15 cellular contexts compared by ENCODE assay signal in the genomic region with DNA sequence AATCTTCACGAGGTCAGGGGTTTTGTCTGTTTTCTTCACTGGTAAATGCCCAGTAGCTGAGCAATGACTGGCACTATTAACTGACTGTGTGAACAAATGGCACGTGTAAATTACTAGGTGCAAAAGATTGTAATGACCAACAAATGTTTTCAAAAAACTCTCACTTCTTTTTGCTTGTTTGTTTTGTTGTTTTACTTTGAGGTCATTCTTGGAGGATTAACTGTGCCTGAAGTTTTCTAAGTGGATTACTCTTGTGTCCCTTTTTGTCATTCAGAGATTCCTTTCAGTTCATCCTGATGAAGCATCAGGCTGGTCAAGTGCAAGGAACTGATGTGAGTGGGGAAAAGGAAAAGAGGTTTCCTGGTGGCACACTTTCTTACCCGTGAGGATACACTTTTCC.
DNase-seq lines count a peak whose midpoint lies in the region; ATAC-seq and TF ChIP-seq lines count a peak whose summit lies in the region.
"Had no signal": no experiment of that assay in that cellular context is flagged by ENCODE, and none has a peak within 500 bp of the region (broad histone marks: within the 10 kb centered on the region; RNA-seq: fewer than 3 reads in every experiment).

No MANE protein-coding gene starts in this region.

- no peak overlapping the region for H3K4me3 Mint-ChIP-seq in neural progenitor cell
- H3K4me3 Mint-ChIP-seq: B cell; CD4-positive, alpha-beta T cell had no signal

- H2AFZ ChIP-seq in neural progenitor cell (replicated peaks) = no peak overlapping the region
- H2AFZ ChIP-seq: GM23248 had no signal

- no peaks in the 10 kb centered on the region for H3K9me3 Mint-ChIP-seq in neural progenitor cell
- H3K9me3 Mint-ChIP-seq: CD4-positive, alpha-beta T cell had no signal

- intact Hi-C loops in lower leg skin (cut with DNase I; ENCODE audit: low total_unique reads) = no loop called here

- H3K27me3 Mint-ChIP-seq in neural progenitor cell (ENCODE audit: insufficient read depth, low read depth) = no peaks in the 10 kb centered on the region

- 68 to 78% methylated on average over 3 of the region's 3 CpGs for WGBS in lower leg skin, 2 donors

- H3K27me3 ChIP-seq in adipocyte (replicated peaks; ENCODE audit: control insufficient read depth, insufficient read depth, low read length) (no peaks in the 10 kb centered on the region), neural progenitor cell (no peaks in the 10 kb centered on the region)

- H3K27ac ChIP-seq in HEK293 (ENCODE audit: extremely low read depth, low read depth, low read length) (no peak overlapping the region), neural progenitor cell (no peak overlapping the region)
- H3K27ac ChIP-seq: GM23248 had no signal

- CTCF ChIA-PET in HEK293 (lab: Yijun Ruan, JAX) = interaction anchor here (3.0 kb wide), 1 partner anchor 13 kb away, joined by 17 read pairs; no protein-coding TSS in a partner anchor

- DNase-seq in adipocyte (ENCODE audit: low read depth) (peak; percentile 10), iris pigment epithelial cell (ENCODE audit: low read depth) (peak; percentile 6), neural progenitor cell (ENCODE audit: low spot score) (peak; percentile 19), lower leg skin (ENCODE audit: low spot score in 2 of 2) (no peak), erythroblast (lab: John Stamatoyannopoulos, UW) (no peak)
- DNase-seq: C1 segment of cervical spinal cord; Calu3; CD4-positive, alpha-beta T cell; DMS 273 treated with DMSO at 0.1 percent for 48 hours; GM23248; H7 had no signal

- no peaks in the 10 kb centered on the region for H3K79me2 ChIP-seq in neural progenitor cell (ENCODE audit: low read depth)

- no peaks in the 10 kb centered on the region for H3K9me3 ChIP-seq in HEK293 (ENCODE audit: control insufficient read depth, insufficient read depth, low read depth, low read length)
- no peaks in the 10 kb centered on the region for H3K9me3 ChIP-seq in adipocyte (ENCODE audit: control insufficient read depth, low read length)
- no peaks in the 10 kb centered on the region for H3K9me3 ChIP-seq in neural progenitor cell (ENCODE audit: low read depth)

- no peaks in the 10 kb centered on the region for H3K36me3 Mint-ChIP-seq in neural progenitor cell

- H4K20me1 ChIP-seq in neural progenitor cell (ENCODE audit: low read depth) = no peaks in the 10 kb centered on the region

- POLR2A ChIA-PET in HEK293 (lab: Yijun Ruan, JAX) = no interaction called here

- ATAC-seq in GM18498 (IDR thresholded peaks at IDR 0.05; ENCODE audit: unreplicated experiment) = no peak
- ATAC-seq: GM12878 had no signal

- H3K36me3 ChIP-seq in HEK293 (ENCODE audit: control insufficient read depth in 2 of 2, insufficient read depth in 1 of 2, low read length in 2 of 2) (no peaks in the 10 kb centered on the region), adipocyte (ENCODE audit: control insufficient read depth, insufficient read depth, low read length, severe bottlenecking) (no peaks in the 10 kb centered on the region), neural progenitor cell (no peaks in the 10 kb centered on the region)

- H3K4me2 ChIP-seq in neural progenitor cell = no peak overlapping the region

- H3K4me1 Mint-ChIP-seq in neural progenitor cell = peaks cover 13% of the 10 kb centered on the region

- peaks cover 1% of the 10 kb centered on the region for H3F3A ChIP-seq in neural progenitor cell (ENCODE audit: low read depth)

- H3K4me1 ChIP-seq in HEK293 (ENCODE audit: control insufficient read depth, insufficient read depth, low read length) (peaks cover 15% of the 10 kb centered on the region), adipocyte (ENCODE audit: control insufficient read depth, insufficient read depth, low read length) (peaks cover 14% of the 10 kb centered on the region), neural progenitor cell (peaks cover 12% of the 10 kb centered on the region)

- no peak overlapping the region for H3K27ac Mint-ChIP-seq in neural progenitor cell
- H3K27ac Mint-ChIP-seq: B cell; CD4-positive, alpha-beta T cell had no signal

- TF ChIP-seq CTCF in HEK293 (tag by site-specific recombination; IDR thresholded peaks at IDR 0.05) (no peak), neural progenitor cell (IDR thresholded peaks at IDR 0.05) (no peak), lower leg skin (IDR thresholded peaks at IDR 0.05) (no peak)

- TF ChIP-seq POLR2A in lower leg skin (IDR thresholded peaks at IDR 0.05) (no peak), erythroblast (IDR thresholded peaks at IDR 0.05; ENCODE audit: low read length) (no peak)

- no peak overlapping the region for H3K9ac ChIP-seq in adipocyte (ENCODE audit: low read length)
- no peak overlapping the region for H3K9ac ChIP-seq in neural progenitor cell
- H3K9ac ChIP-seq: GM23248 had no signal

- H3K4me3 ChIP-seq in HEK293 (ENCODE audit: low read depth, low read length) (no peak overlapping the region), adipocyte (ENCODE audit: low read length) (no peak overlapping the region), neural progenitor cell (no peak overlapping the region), lower leg skin (ENCODE audit: low read depth, poor library complexity, severe bottlenecking) (no peak overlapping the region)
- H3K4me3 ChIP-seq: GM12878, GM23248 had no signal

TF ChIP-seq in HEK293, 187 proteins besides CTCF, POLR2A, EP300 and RAD21:
- TF ChIP-seq MYNN (tag by site-specific recombination; IDR thresholded peaks at IDR 0.05; ENCODE audit: borderline replicate concordance) = no peak
- TF ChIP-seq PRDM1 (tag by site-specific recombination; IDR thresholded peaks at IDR 0.05) = peak; percentile 38; the same call in 1 of the 2 replicates
- no peak for TF ChIP-seq HOXD13 (CRISPR knock-in tag; IDR thresholded peaks at IDR 0.05; ENCODE audit: borderline replicate concordance)
TF ChIP-seq in HEK293: peak in this region for 1.

Comparison
In these comparisons a context has a peak if more than half of its experiments do, and no peak if none do; other contexts are left out.
1. DNase-seq: peak in adipocyte (single experiment), iris pigment epithelial cell (single experiment) and neural progenitor cell (single experiment); none in lower leg skin (0 of 2) and erythroblast (0 of 2).